In genomic region chr5:154287136-154287535, GRCh38 we compare ENCODE assay signal across 8 cellular contexts.
DNase-seq lines count a peak whose midpoint lies in the region; ATAC-seq and TF ChIP-seq lines count a peak whose summit lies in the region.

No MANE protein-coding gene starts in this region.

- peak overlapping the region; percentile 2 for H3K4me3 Mint-ChIP-seq in endodermal cell

- H3K23ac ChIP-seq in mesenchymal stem cell (ENCODE audit: low read length in 2 of 2) = no peak overlapping the region

- peaks cover 17% of the 10 kb centered on the region for H3K79me1 ChIP-seq in mesenchymal stem cell (replicated peaks; ENCODE audit: low read length, poor library complexity, severe bottlenecking)

- H3K27me3 ChIP-seq in right atrium auricular region (no peaks in the 10 kb centered on the region), endodermal cell (ENCODE audit: control insufficient read depth, insufficient read depth, low read length, poor library complexity, severe bottlenecking) (no peaks in the 10 kb centered on the region), mesenchymal stem cell (ENCODE audit: control insufficient read depth in 1 of 2, insufficient read depth in 1 of 2, low read length in 2 of 2) (no peaks in the 10 kb centered on the region), aorta (ENCODE audit: control insufficient read depth in 1 of 2, insufficient read depth in 2 of 2, low read length in 1 of 2) (no peaks in the 10 kb centered on the region)

- no peaks in the 10 kb centered on the region for H3K36me3 ChIP-seq in right atrium auricular region
- H3K36me3 ChIP-seq in endodermal cell (ENCODE audit: control insufficient read depth, insufficient read depth, low read length) = no peaks in the 10 kb centered on the region
- no peaks in the 10 kb centered on the region for H3K36me3 ChIP-seq in mesenchymal stem cell (ENCODE audit: control insufficient read depth in 1 of 2, insufficient read depth in 2 of 2, low read depth in 1 of 2, low read length in 2 of 2)
- no peaks in the 10 kb centered on the region for H3K36me3 ChIP-seq in aorta (ENCODE audit: control insufficient read depth in 1 of 2, insufficient read depth in 2 of 2, low read length in 1 of 2)

- intact Hi-C loops in Right ventricle myocardium inferior (cut with DNase I) (loop anchor here (5.0 kb wide), 1 partner anchor 95 kb away; the partner anchor contains the start of gene GALNT10), aorta (cut with DNase I) (loop anchor here (1.0 to 10.0 kb wide), 6 partner anchors 15 to 95 kb away; partner anchors contain the start of gene GALNT10 (in 2 of the 2))

- H3K4me2 ChIP-seq in mesenchymal stem cell (ENCODE audit: low read length, poor library complexity, severe bottlenecking) = peak overlapping the region; percentile 40

- TF ChIP-seq CTCF in right atrium auricular region (IDR thresholded peaks at IDR 0.05) (no peak), endodermal cell (conservative IDR thresholded peaks at IDR 0.05) (no peak)

- H3K4me1 ChIP-seq in right atrium auricular region = peaks cover 0 to 33% of the 10 kb centered on the region in 2 donors
- peaks cover 29% of the 10 kb centered on the region for H3K4me1 ChIP-seq in endodermal cell (ENCODE audit: control insufficient read depth, insufficient read depth, low read length)
- peaks cover 9% of the 10 kb centered on the region for H3K4me1 ChIP-seq in mesenchymal stem cell (ENCODE audit: control insufficient read depth, insufficient read depth, low read depth, low read length)
- peaks cover 0 to 4% of the 10 kb centered on the region in 2 donors for H3K4me1 ChIP-seq in aorta (ENCODE audit: control insufficient read depth in 1 of 2, insufficient read depth in 2 of 2, low read length in 2 of 2)

- H3K9me3 ChIP-seq in right atrium auricular region = no peaks in the 10 kb centered on the region
- no peaks in the 10 kb centered on the region for H3K9me3 ChIP-seq in endodermal cell (ENCODE audit: control insufficient read depth, low read length)
- H3K9me3 ChIP-seq in mesenchymal stem cell (ENCODE audit: control insufficient read depth, low read length) = no peaks in the 10 kb centered on the region
- H3K9me3 ChIP-seq in aorta (ENCODE audit: control insufficient read depth, low read length) = no peaks in the 10 kb centered on the region

- H2BK120ac ChIP-seq in mesenchymal stem cell (ENCODE audit: low read depth, low read length) = no peak overlapping the region

- H3K14ac ChIP-seq in mesenchymal stem cell (ENCODE audit: low read length in 2 of 2) = no peak overlapping the region

- ATAC-seq in Right ventricle myocardium inferior = peak; percentile 33
- ATAC-seq in aorta (ENCODE audit: low FRiP score) = peak; percentile 75
- ATAC-seq in GM19035 (IDR thresholded peaks at IDR 0.05; ENCODE audit: unreplicated experiment) = no peak
- no peak for ATAC-seq in HG03175 (IDR thresholded peaks at IDR 0.05; ENCODE audit: unreplicated experiment)
- ATAC-seq in GM19328 (IDR thresholded peaks at IDR 0.05; ENCODE audit: unreplicated experiment) = no peak

- H2BK15ac ChIP-seq in mesenchymal stem cell (ENCODE audit: low read depth, poor library complexity, severe bottlenecking) = no peak overlapping the region

- H4K8ac ChIP-seq in mesenchymal stem cell (ENCODE audit: low read length) = no peak overlapping the region

- H3K4me1 Mint-ChIP-seq in endodermal cell = peaks cover 60% of the 10 kb centered on the region

- H3K27me3 Mint-ChIP-seq in endodermal cell (ENCODE audit: insufficient read depth) = no peaks in the 10 kb centered on the region

- H2AK5ac ChIP-seq in mesenchymal stem cell (ENCODE audit: low read length, severe bottlenecking) = no peak overlapping the region

- no peak overlapping the region for H4K91ac ChIP-seq in mesenchymal stem cell (ENCODE audit: low read length)

- H2BK12ac ChIP-seq in mesenchymal stem cell (ENCODE audit: low read length in 2 of 2) = no peak overlapping the region

- H3K4me3 ChIP-seq in right atrium auricular region = no peak overlapping the region
- H3K4me3 ChIP-seq in endodermal cell (ENCODE audit: low read length) = peak overlapping the region; percentile 74
- H3K4me3 ChIP-seq in mesenchymal stem cell (ENCODE audit: insufficient read depth in 1 of 2, low read depth in 1 of 2, low read length in 2 of 2) = no peak overlapping the region
- no peak overlapping the region for H3K4me3 ChIP-seq in aorta (ENCODE audit: low read length in 2 of 2)

- no peak for DNase-seq in Right ventricle myocardium inferior (ENCODE audit: missing footprints)
- no peak for DNase-seq in right atrium auricular region (ENCODE audit: low spot score)
- DNase-seq in endodermal cell = peak; percentile 74
- peak; percentile 63 for DNase-seq in mesenchymal stem cell
- DNase-seq in aorta = peak in 1 of 2 donors; percentile 49

- H3K9ac ChIP-seq in endodermal cell (ENCODE audit: extremely low read depth, low read length, poor library complexity, severe bottlenecking) (peak overlapping the region; percentile 85), mesenchymal stem cell (ENCODE audit: low read length) (peak overlapping the region; percentile 28)

- peak overlapping the region; percentile 87 for H2BK5ac ChIP-seq in mesenchymal stem cell (ENCODE audit: low read depth, low read length, poor library complexity, severe bottlenecking)

- no peak overlapping the region for H2AFZ ChIP-seq in mesenchymal stem cell (ENCODE audit: low read depth, low read length)

- H3K27ac ChIP-seq in right atrium auricular region (peak overlapping the region in 1 of 2 donors; percentile 55), endodermal cell (ENCODE audit: low read depth, low read length) (peak overlapping the region; percentile 54), mesenchymal stem cell (ENCODE audit: low read length, poor library complexity, severe bottlenecking) (peak overlapping the region; percentile 80), aorta (ENCODE audit: low read depth in 1 of 2, low read length in 2 of 2) (peak overlapping the region in 1 of 2 donors; percentile 62)

- no peak overlapping the region for H3K18ac ChIP-seq in mesenchymal stem cell (ENCODE audit: low read depth in 1 of 2, low read length in 2 of 2)

- H3K4ac ChIP-seq in mesenchymal stem cell (ENCODE audit: low read depth in 1 of 2, low read length in 2 of 2) = no peak overlapping the region

- WGBS in endodermal cell (ENCODE audit: insufficient coverage in 1 of 2, insufficient read length in 1 of 2), 2 experiments = 54 to 69% methylated on average over 2 to 5 of the region's 5 CpGs
- 14% methylated on average over 3 of the region's 5 CpGs for WGBS in mesenchymal stem cell
- 28 to 29% methylated on average over 5 of the region's 5 CpGs for WGBS in aorta, 2 donors

- H3K9me3 Mint-ChIP-seq in endodermal cell = no peaks in the 10 kb centered on the region

- H3K36me3 Mint-ChIP-seq in endodermal cell (ENCODE audit: low read depth) = no peaks in the 10 kb centered on the region

- peak overlapping the region; percentile 85 for H3K27ac Mint-ChIP-seq in endodermal cell

Comparison
In these comparisons a context has a peak if more than half of its experiments do, and no peak if none do; other contexts are left out.
1. ATAC-seq: peak in Right ventricle myocardium inferior (single experiment) and aorta (single experiment); none in GM19035 (single experiment), HG03175 (single experiment) and GM19328 (single experiment).
2. DNase-seq: peak in endodermal cell (single experiment) and mesenchymal stem cell (single experiment); none in Right ventricle myocardium inferior (single experiment) and right atrium auricular region (single experiment).